12 cellular contexts compared by ENCODE assay signal in the genomic region with DNA sequence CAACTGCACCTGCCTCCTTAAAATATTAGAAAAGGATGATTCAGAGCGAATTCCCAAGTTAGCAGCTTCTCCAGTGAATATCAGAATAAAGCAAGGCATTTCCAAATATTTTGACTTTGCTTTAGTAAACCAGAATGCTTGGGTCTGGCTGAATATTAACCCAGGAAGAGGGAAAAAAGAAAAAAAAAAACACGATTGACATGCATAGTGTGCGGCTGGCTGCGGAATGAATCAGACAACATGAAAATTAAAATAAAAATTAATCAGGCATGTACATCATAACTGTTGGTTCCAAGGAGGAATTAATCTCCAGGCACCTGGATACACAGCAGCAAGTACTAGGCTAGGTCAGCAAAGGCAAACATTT.
DNase-seq lines count a peak whose midpoint lies in the region; ATAC-seq, FAIRE-seq and TF ChIP-seq lines count a peak whose summit lies in the region.
"Had no signal": no experiment of that assay in that cellular context is flagged by ENCODE, and none has a peak within 500 bp of the region (broad histone marks: within the 10 kb centered on the region; RNA-seq: fewer than 3 reads in every experiment).

No MANE protein-coding gene starts in this region.

- H3K9ac ChIP-seq in fibroblast of lung (ENCODE audit: insufficient read depth, low read length): no peak overlapping the region

- TF ChIP-seq CTCF in A549 (IDR thresholded peaks at IDR 0.05): no peak
- no peak for TF ChIP-seq CTCF in fibroblast of lung (conservative IDR thresholded peaks at IDR 0.05 in 1 of 2, IDR thresholded peaks at IDR 0.05 in 1 of 2; ENCODE audit: low read depth in 1 of 2, low read length in 2 of 2)
- no peak for TF ChIP-seq CTCF in nephron progenitor cell (IDR thresholded peaks at IDR 0.05)

- FAIRE-seq in A549 (lab: Jason Lieb, UNC): no peak
- peak; percentile 22 for FAIRE-seq in RCC 7860 (lab: Jason Lieb, UNC)

- no peaks in the 10 kb centered on the region for H3K79me2 ChIP-seq in fibroblast of lung (ENCODE audit: control insufficient read depth, insufficient read depth, low read length)

- H3K27ac ChIP-seq in A549: peak overlapping the region; percentile 58 to 62
- no peak overlapping the region for H3K27ac ChIP-seq in fibroblast of lung (ENCODE audit: insufficient read depth, low read length)
- H3K27ac ChIP-seq: colonic mucosa, spleen had no signal

- no peaks in the 10 kb centered on the region for H3K36me3 ChIP-seq in fibroblast of lung (ENCODE audit: control insufficient read depth, insufficient read depth, low read length)
- H3K36me3 ChIP-seq: colonic mucosa, spleen had no signal

- CTCF ChIA-PET in A549 (lab: Yijun Ruan, JAX): no interaction called here

- POLR2A ChIA-PET in A549 (lab: Yijun Ruan, JAX): no interaction called here

- no peaks in the 10 kb centered on the region for H3K27me3 ChIP-seq in fibroblast of lung (ENCODE audit: control insufficient read depth, insufficient read depth, low read length)
- H3K27me3 ChIP-seq: colonic mucosa, spleen had no signal

- DNase-seq in A549 (ENCODE audit: low read depth in 1 of 2, low spot score in 1 of 2) (no peak), RCC 7860 (ENCODE audit: low spot score) (no peak), fibroblast of lung (ENCODE audit: low read depth in 2 of 2) (no peak), nephron progenitor cell (no peak), COR-L47 (lab: John Stamatoyannopoulos, UW) (no peak), NCI-H510A treated with DMSO at 0.1 percent for 48 hours (lab: John Stamatoyannopoulos, UW) (no peak)
- DNase-seq in activated naive CD4-positive, alpha-beta T cell treated with anti-CD3 and anti-CD28 coated beads, Interleukin-2, amount 50 U/mL, for 72 hours (ENCODE audit: low spot score in 2 of 2): no peak
- no peak for DNase-seq in stimulated activated naive CD8-positive, alpha-beta T cell treated with anti-CD3 and anti-CD28 coated beads, Interleukin-15, Interleukin-2, amounts not matched to agents 100 U/mL and 50 U/mL, for 24 hours
- DNase-seq: immature natural killer cell, spleen had no signal

- peaks cover 70% of the 10 kb centered on the region for H3K4me1 Mint-ChIP-seq in nephron progenitor cell
- H3K4me1 Mint-ChIP-seq: activated naive CD4-positive, alpha-beta T cell treated with anti-CD3 and anti-CD28 coated beads, Interleukin-2, amount 50 U/mL, for 24 hours; immature natural killer cell had no signal

- H3K4me2 ChIP-seq in A549: peak overlapping the region; percentile 88
- H3K4me2 ChIP-seq in fibroblast of lung (ENCODE audit: extremely low read depth, insufficient read depth, low read length): peak overlapping the region; percentile 68

- H3K9me3 Mint-ChIP-seq in nephron progenitor cell: peaks cover 17% of the 10 kb centered on the region
- H3K9me3 Mint-ChIP-seq in activated naive CD4-positive, alpha-beta T cell treated with anti-CD3 and anti-CD28 coated beads, Interleukin-2, amount 50 U/mL, for 72 hours: peaks cover 3 to 9% of the 10 kb centered on the region in 2 donors

- H4K20me1 ChIP-seq in fibroblast of lung (ENCODE audit: control insufficient read depth, extremely low read depth, insufficient read depth, low read length): no peaks in the 10 kb centered on the region

- peak overlapping the region; percentile 73 for H3K4me3 Mint-ChIP-seq in nephron progenitor cell
- H3K4me3 Mint-ChIP-seq: activated naive CD4-positive, alpha-beta T cell treated with anti-CD3 and anti-CD28 coated beads, Interleukin-2, amount 50 U/mL, for 24 hours; immature natural killer cell had no signal

- TF ChIP-seq RAD21 in A549 (conservative IDR thresholded peaks at IDR 0.05 in 1 of 2, IDR thresholded peaks at IDR 0.05 in 1 of 2): no peak

- H3K27ac Mint-ChIP-seq in nephron progenitor cell: peak overlapping the region; percentile 97
- no peak overlapping the region for H3K27ac Mint-ChIP-seq in activated naive CD4-positive, alpha-beta T cell treated with anti-CD3 and anti-CD28 coated beads, Interleukin-2, amount 50 U/mL, for 72 hours
- H3K27ac Mint-ChIP-seq: activated naive CD4-positive, alpha-beta T cell treated with anti-CD3 and anti-CD28 coated beads, Interleukin-2, amount 50 U/mL, for 24 hours; immature natural killer cell had no signal

- WGBS in A549 (ENCODE audit: missing lambda C conversion rate): 15% methylated on average over 4 of the region's 4 CpGs

- H3K27me3 Mint-ChIP-seq in nephron progenitor cell (ENCODE audit: low read depth, poor library complexity): no peaks in the 10 kb centered on the region

- ATAC-seq in A549: peak; percentile 50 to 59; a peak in 3 of 6 replicates
- ATAC-seq in activated naive CD4-positive, alpha-beta T cell treated with anti-CD3 and anti-CD28 coated beads, Interleukin-2, amount 50 U/mL, for 72 hours: no peak
- no peak for ATAC-seq in stimulated activated naive CD8-positive, alpha-beta T cell treated with anti-CD3 and anti-CD28 coated beads, Interleukin-15, Interleukin-2, amounts not matched to agents 100 U/mL and 50 U/mL, for 24 hours

- H2AFZ ChIP-seq in fibroblast of lung (ENCODE audit: low read length): no peak overlapping the region

- H3K36me3 Mint-ChIP-seq in nephron progenitor cell (ENCODE audit: low read depth): peaks cover 15% of the 10 kb centered on the region
- H3K36me3 Mint-ChIP-seq in activated naive CD4-positive, alpha-beta T cell treated with anti-CD3 and anti-CD28 coated beads, Interleukin-2, amount 50 U/mL, for 72 hours: no peaks in the 10 kb centered on the region
- H3K36me3 Mint-ChIP-seq: activated naive CD4-positive, alpha-beta T cell treated with anti-CD3 and anti-CD28 coated beads, Interleukin-2, amount 50 U/mL, for 24 hours; immature natural killer cell had no signal

- H3K9me3 ChIP-seq in A549 (peaks cover 8% of the 10 kb centered on the region; the same call in 2 of the 3 replicates), fibroblast of lung (ENCODE audit: control insufficient read depth, insufficient read depth, low read depth, low read length) (no peaks in the 10 kb centered on the region)
- H3K9me3 ChIP-seq: colonic mucosa had no signal

- TF ChIP-seq POLR2A in A549 (IDR thresholded peaks at IDR 0.05; ENCODE audit: low read length): no peak

- TF ChIP-seq EP300 in A549 (IDR thresholded peaks at IDR 0.05): no peak

- H3K4me1 ChIP-seq in A549: peaks cover 31% of the 10 kb centered on the region
- H3K4me1 ChIP-seq in fibroblast of lung (ENCODE audit: control insufficient read depth, extremely low read depth, insufficient read depth, low read length): peaks cover 15% of the 10 kb centered on the region
- H3K4me1 ChIP-seq: colonic mucosa, spleen had no signal

- H3K4me3 ChIP-seq in A549 (peak overlapping the region; percentile 39), fibroblast of lung (replicated peaks in 1 of 4; ENCODE audit: control extremely low read depth in 1 of 4, insufficient read depth in 1 of 4, low read depth in 3 of 4, low read length in 4 of 4) (peak overlapping the region in 2 of 4 experiments; percentile 48 to 59)
- H3K4me3 ChIP-seq: colonic mucosa had no signal

TF ChIP-seq in A549, 52 proteins besides CTCF, POLR2A, EP300 and RAD21:
- TF ChIP-seq FOXS1 (CRISPR knock-in tag; IDR thresholded peaks at IDR 0.05): no peak
- no peak for TF ChIP-seq MAZ (IDR thresholded peaks at IDR 0.05; ENCODE audit: borderline replicate concordance, low read depth, low read length)
- no peak for TF ChIP-seq CHD2 (IDR thresholded peaks at IDR 0.05; ENCODE audit: low read length, partially characterized antibody)
- TF ChIP-seq, protein P1, sequence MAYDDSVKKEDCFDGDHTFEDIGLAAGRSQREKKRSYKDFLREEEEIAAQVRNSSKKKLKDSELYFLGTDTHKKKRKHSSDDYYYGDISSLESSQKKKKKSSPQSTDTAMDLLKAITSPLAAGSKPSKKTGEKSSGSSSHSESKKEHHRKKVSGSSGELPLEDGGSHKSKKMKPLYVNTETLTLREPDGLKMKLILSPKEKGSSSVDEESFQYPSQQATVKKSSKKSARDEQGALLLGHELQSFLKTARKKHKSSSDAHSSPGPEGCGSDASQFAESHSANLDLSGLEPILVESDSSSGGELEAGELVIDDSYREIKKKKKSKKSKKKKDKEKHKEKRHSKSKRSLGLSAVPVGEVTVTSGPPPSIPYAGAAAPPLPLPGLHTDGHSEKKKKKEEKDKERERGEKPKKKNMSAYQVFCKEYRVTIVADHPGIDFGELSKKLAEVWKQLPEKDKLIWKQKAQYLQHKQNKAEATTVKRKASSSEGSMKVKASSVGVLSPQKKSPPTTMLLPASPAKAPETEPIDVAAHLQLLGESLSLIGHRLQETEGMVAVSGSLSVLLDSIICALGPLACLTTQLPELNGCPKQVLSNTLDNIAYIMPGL (CRISPR knock-in tag; IDR thresholded peaks at IDR 0.05; ENCODE audit: borderline replicate concordance): no peak
- no peak for TF ChIP-seq BHLHE40 (IDR thresholded peaks at IDR 0.05; ENCODE audit: low read depth, low read length)
- TF ChIP-seq, protein P2, sequence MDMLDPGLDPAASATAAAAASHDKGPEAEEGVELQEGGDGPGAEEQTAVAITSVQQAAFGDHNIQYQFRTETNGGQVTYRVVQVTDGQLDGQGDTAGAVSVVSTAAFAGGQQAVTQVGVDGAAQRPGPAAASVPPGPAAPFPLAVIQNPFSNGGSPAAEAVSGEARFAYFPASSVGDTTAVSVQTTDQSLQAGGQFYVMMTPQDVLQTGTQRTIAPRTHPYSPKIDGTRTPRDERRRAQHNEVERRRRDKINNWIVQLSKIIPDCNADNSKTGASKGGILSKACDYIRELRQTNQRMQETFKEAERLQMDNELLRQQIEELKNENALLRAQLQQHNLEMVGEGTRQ (IDR thresholded peaks at IDR 0.05): no peak
- TF ChIP-seq FOSB (CRISPR knock-in tag; IDR thresholded peaks at IDR 0.05): no peak

Comparison
In these comparisons a context has a peak if more than half of its experiments do, and no peak if none do; other contexts are left out.
1. ATAC-seq: peak in A549 (2 of 2); none in activated naive CD4-positive, alpha-beta T cell treated with anti-CD3 and anti-CD28 coated beads, Interleukin-2, amount 50 U/mL, for 72 hours (0 of 2) and stimulated activated naive CD8-positive, alpha-beta T cell treated with anti-CD3 and anti-CD28 coated beads, Interleukin-15, Interleukin-2, amounts not matched to agents 100 U/mL and 50 U/mL, for 24 hours (single experiment).